1 cellular context compared by ENCODE assay signal in the genomic region with DNA sequence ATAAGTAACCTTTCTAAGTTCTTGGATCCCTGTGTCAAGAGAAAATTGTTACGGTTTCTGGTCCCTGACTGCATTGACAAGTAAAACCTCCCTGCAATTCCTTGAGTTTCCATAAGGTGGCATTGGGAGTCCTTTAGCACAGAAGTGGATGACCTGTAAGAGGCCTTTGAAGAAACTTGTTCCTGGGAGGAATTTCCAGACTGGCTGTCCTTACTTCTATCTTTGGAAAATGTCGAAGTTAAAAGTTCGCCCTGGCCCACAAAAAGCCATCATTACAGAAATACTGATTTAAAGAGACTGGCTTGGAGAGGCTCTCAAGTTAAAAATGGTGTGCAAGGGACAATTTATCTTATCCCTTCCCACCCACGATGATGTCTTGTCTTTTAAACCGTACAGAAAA.
TF ChIP-seq lines count a peak whose summit lies in the region.

No MANE protein-coding gene starts in this region.

TF ChIP-seq in GM23338, 12 proteins besides CTCF, POLR2A, EP300 and RAD21 (continued from another document):
- TF ChIP-seq, protein P1, sequence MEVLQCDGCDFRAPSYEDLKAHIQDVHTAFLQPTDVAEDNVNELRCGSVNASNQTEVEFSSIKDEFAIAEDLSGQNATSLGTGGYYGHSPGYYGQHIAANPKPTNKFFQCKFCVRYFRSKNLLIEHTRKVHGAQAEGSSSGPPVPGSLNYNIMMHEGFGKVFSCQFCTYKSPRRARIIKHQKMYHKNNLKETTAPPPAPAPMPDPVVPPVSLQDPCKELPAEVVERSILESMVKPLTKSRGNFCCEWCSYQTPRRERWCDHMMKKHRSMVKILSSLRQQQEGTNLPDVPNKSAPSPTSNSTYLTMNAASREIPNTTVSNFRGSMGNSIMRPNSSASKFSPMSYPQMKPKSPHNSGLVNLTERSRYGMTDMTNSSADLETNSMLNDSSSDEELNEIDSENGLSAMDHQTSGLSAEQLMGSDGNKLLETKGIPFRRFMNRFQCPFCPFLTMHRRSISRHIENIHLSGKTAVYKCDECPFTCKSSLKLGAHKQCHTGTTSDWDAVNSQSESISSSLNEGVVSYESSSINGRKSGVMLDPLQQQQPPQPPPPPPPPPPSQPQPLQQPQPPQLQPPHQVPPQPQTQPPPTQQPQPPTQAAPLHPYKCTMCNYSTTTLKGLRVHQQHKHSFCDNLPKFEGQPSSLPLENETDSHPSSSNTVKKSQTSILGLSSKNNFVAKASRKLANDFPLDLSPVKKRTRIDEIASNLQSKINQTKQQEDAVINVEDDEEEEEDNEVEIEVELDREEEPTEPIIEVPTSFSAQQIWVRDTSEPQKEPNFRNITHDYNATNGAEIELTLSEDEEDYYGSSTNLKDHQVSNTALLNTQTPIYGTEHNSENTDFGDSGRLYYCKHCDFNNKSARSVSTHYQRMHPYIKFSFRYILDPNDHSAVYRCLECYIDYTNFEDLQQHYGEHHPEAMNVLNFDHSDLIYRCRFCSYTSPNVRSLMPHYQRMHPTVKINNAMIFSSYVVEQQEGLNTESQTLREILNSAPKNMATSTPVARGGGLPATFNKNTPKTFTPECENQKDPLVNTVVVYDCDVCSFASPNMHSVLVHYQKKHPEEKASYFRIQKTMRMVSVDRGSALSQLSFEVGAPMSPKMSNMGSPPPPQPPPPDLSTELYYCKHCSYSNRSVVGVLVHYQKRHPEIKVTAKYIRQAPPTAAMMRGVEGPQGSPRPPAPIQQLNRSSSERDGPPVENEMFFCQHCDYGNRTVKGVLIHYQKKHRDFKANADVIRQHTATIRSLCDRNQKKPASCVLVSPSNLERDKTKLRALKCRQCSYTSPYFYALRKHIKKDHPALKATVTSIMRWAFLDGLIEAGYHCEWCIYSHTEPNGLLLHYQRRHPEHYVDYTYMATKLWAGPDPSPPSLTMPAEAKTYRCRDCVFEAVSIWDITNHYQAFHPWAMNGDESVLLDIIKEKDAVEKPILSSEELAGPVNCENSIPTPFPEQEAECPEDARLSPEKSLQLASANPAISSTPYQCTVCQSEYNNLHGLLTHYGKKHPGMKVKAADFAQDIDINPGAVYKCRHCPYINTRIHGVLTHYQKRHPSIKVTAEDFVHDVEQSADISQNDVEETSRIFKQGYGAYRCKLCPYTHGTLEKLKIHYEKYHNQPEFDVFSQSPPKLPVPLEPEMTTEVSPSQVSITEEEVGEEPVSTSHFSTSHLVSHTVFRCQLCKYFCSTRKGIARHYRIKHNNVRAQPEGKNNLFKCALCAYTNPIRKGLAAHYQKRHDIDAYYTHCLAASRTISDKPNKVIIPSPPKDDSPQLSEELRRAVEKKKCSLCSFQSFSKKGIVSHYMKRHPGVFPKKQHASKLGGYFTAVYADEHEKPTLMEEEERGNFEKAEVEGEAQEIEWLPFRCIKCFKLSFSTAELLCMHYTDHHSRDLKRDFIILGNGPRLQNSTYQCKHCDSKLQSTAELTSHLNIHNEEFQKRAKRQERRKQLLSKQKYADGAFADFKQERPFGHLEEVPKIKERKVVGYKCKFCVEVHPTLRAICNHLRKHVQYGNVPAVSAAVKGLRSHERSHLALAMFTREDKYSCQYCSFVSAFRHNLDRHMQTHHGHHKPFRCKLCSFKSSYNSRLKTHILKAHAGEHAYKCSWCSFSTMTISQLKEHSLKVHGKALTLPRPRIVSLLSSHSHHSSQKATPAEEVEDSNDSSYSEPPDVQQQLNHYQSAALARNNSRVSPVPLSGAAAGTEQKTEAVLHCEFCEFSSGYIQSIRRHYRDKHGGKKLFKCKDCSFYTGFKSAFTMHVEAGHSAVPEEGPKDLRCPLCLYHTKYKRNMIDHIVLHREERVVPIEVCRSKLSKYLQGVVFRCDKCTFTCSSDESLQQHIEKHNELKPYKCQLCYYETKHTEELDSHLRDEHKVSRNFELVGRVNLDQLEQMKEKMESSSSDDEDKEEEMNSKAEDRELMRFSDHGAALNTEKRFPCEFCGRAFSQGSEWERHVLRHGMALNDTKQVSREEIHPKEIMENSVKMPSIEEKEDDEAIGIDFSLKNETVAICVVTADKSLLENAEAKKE (CRISPR knock-in tag; IDR thresholded peaks at IDR 0.05): no peak
- TF ChIP-seq, protein P2, sequence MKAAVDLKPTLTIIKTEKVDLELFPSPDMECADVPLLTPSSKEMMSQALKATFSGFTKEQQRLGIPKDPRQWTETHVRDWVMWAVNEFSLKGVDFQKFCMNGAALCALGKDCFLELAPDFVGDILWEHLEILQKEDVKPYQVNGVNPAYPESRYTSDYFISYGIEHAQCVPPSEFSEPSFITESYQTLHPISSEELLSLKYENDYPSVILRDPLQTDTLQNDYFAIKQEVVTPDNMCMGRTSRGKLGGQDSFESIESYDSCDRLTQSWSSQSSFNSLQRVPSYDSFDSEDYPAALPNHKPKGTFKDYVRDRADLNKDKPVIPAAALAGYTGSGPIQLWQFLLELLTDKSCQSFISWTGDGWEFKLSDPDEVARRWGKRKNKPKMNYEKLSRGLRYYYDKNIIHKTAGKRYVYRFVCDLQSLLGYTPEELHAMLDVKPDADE (IDR thresholded peaks at IDR 0.05): no peak
- TF ChIP-seq NANOG (IDR thresholded peaks at IDR 0.05; ENCODE audit: borderline replicate concordance): no peak
TF ChIP-seq in GM23338: peak in this region for 0.
